8 cellular contexts compared by ENCODE assay signal in the genomic region with DNA sequence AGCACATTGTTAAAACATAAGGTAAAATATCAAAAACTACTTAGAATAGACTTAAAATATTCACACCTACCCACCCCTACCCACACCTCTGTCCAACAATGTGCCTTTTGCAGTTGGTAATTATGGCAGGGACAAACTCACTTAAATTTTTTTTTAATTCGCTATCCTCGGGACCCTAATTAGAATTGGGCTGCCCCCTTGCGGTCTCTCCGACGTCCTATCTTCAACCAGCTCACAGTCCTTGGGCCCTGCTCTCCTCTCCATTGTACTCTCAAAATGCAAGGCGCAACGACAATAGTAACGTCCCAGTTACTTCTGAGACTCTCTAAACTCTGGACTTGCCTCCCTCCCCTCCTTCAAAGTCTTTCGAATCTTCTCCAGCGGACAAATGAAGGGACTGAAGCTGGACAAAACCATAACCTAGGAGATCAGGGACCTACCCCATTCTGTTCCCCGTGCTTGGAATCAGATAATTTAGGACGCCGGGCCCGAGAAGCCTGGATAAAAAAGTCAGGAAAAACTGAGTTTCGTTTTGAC. TPM values are rescaled to one million over a fixed set of nuclear protein-coding genes. Genes with fewer than 3 reads are reported as not detected.
DNase-seq lines count a peak whose midpoint lies in the region; ATAC-seq, FAIRE-seq and TF ChIP-seq lines count a peak whose summit lies in the region.

No MANE protein-coding gene starts in this region.

- DNase-seq in GF-D8 (lab: John Stamatoyannopoulos, UW) (peak; percentile 53), NCI-H1694 treated with DMSO at 0.1 percent for 48 hours (lab: John Stamatoyannopoulos, UW) (peak; percentile 87), bronchial epithelial cell (ENCODE audit: low read depth) (peak; percentile 58), small intestine (peak; percentile 73), cortex of kidney (lab: John Stamatoyannopoulos, UW) (no peak)

- ATAC-seq in GM19455 (IDR thresholded peaks at IDR 0.05; ENCODE audit: unreplicated experiment) = no peak

- H3K9me3 ChIP-seq in small intestine (ENCODE audit: control insufficient read depth, low read depth) = no peaks in the 10 kb centered on the region

- TF ChIP-seq CTCF in bronchial epithelial cell (IDR thresholded peaks at IDR 0.05; ENCODE audit: insufficient read depth, low read length, severe bottlenecking) = peak; percentile 69

- peaks cover 0 to 2% of the 10 kb centered on the region in 2 donors for H3K4me1 ChIP-seq in small intestine (ENCODE audit: control insufficient read depth in 2 of 2, insufficient read depth in 1 of 2, low read depth in 1 of 2, low read length in 1 of 2)

- WGBS in small intestine, 3 donors = 3% methylated on average over 15 of the region's 15 CpGs

- H3K27ac ChIP-seq in small intestine (ENCODE audit: low read depth in 1 of 2, low read length in 1 of 2) = peak overlapping the region; percentile 71 to 78

- FAIRE-seq in TTC549 (lab: Jason Lieb, UNC) (peak; percentile 95), bronchial epithelial cell (lab: Jason Lieb, UNC) (no peak), islet of Langerhans (lab: Jason Lieb, UNC) (peak; percentile 47), small intestine (lab: Jason Lieb, UNC) (no peak)

- H3K36me3 ChIP-seq in bronchial epithelial cell (ENCODE audit: control insufficient read depth, insufficient read depth, low read length) = peaks cover 4% of the 10 kb centered on the region
- no peaks in the 10 kb centered on the region for H3K36me3 ChIP-seq in small intestine (ENCODE audit: control insufficient read depth in 2 of 2, insufficient read depth in 2 of 2, low read length in 2 of 2)

- peak overlapping the region; percentile 67 for H3K4me3 ChIP-seq in bronchial epithelial cell (ENCODE audit: low read depth, low read length)
- peak overlapping the region in 1 of 2 donors; percentile 48 for H3K4me3 ChIP-seq in small intestine (ENCODE audit: low read depth in 1 of 2, low read length in 2 of 2)

- H3K27me3 ChIP-seq in bronchial epithelial cell (ENCODE audit: control insufficient read depth, insufficient read depth, low read length) = no peaks in the 10 kb centered on the region
- no peaks in the 10 kb centered on the region for H3K27me3 ChIP-seq in small intestine (ENCODE audit: control insufficient read depth in 2 of 2, insufficient read depth in 2 of 2, low read length in 2 of 2)

RNA-seq across cellular contexts. Expression of a gene that starts 1.1 kb away (rescaled TPM):
- 2.9 and 6.4 TPM in 2 replicates for total RNA-seq in bronchial epithelial cell
- 10 to 100 TPM in 1 of 3 donors, 1 to 10 TPM in 2; 4.4 to 14.6 (median 6.7) TPM for polyA plus RNA-seq in small intestine

RNA-seq across cellular contexts. Expression of a gene that starts 8.7 kb away (rescaled TPM):
- total RNA-seq in bronchial epithelial cell = 0.53 and 1.3 TPM in 2 replicates
- polyA plus RNA-seq in small intestine = 10 to 100 TPM in 1 of 3 donors, 1 to 10 TPM in 2; 3.8 to 10.3 (median 8.1) TPM

RNA-seq across cellular contexts. Expression of a gene that starts 12.4 kb away (rescaled TPM):
- 49.5 and 53.5 TPM in 2 replicates for total RNA-seq in bronchial epithelial cell
- polyA plus RNA-seq in small intestine = 100 to 1,000 TPM in 1 of 3 donors, 10 to 100 TPM in 2; 77.8 to 107 (median 81.1) TPM

RNA-seq across cellular contexts. Expression of a gene that starts 12.5 kb away (rescaled TPM):
- total RNA-seq in bronchial epithelial cell = 148 and 170 TPM in 2 replicates
- 100 to 1,000 TPM in 1 of 3 donors, 10 to 100 TPM in 2; 89.2 to 206 (median 94.8) TPM for polyA plus RNA-seq in small intestine

RNA-seq across cellular contexts. Expression of a gene that starts 23.7 kb away (rescaled TPM):
- total RNA-seq in bronchial epithelial cell = not detected in 2 replicates
- under 1 TPM in 1 of 3 donors, not detected in 2; 0.16 TPM for polyA plus RNA-seq in small intestine
